9 cellular contexts compared by ENCODE assay signal in genomic region chr2:46062637-46063412, GRCh38.
A peak's percentile ranks its signal among the peaks of the same experiment; 100 is the strongest.
DNase-seq lines count a peak whose midpoint lies in the region; ATAC-seq and TF ChIP-seq lines count a peak whose summit lies in the region.
"Had no signal": no experiment of that assay in that cellular context is flagged by ENCODE, and none has a peak within 500 bp of the region (broad histone marks: within the 10 kb centered on the region; RNA-seq: fewer than 3 reads in every experiment).

No MANE protein-coding gene starts in this region.

- H4K20me1 ChIP-seq in neural progenitor cell (ENCODE audit: low read depth) = no peaks in the 10 kb centered on the region

- no peaks in the 10 kb centered on the region for H3K79me2 ChIP-seq in neural progenitor cell (ENCODE audit: low read depth)

- no peaks in the 10 kb centered on the region for H3K9me3 ChIP-seq in neural progenitor cell (ENCODE audit: low read depth)

- no peak overlapping the region for H3K27ac ChIP-seq in neural progenitor cell

- H3K4me3 Mint-ChIP-seq in neural progenitor cell = no peak overlapping the region
- H3K4me3 Mint-ChIP-seq in stimulated activated naive CD8-positive, alpha-beta T cell treated with anti-CD3 and anti-CD28 coated beads, Interleukin-15, amount 100 ng/mL, for 72 hours = no peak overlapping the region
- H3K4me3 Mint-ChIP-seq: activated naive CD4-positive, alpha-beta T cell treated with anti-CD3 and anti-CD28 coated beads, Interleukin-2, amount 50 U/mL, for 24 hours had no signal

- no peaks in the 10 kb centered on the region for H3K36me3 Mint-ChIP-seq in neural progenitor cell

- no peaks in the 10 kb centered on the region for H3K27me3 ChIP-seq in neural progenitor cell

- no peaks in the 10 kb centered on the region for H3K4me1 ChIP-seq in neural progenitor cell

- no peaks in the 10 kb centered on the region for H3K4me1 Mint-ChIP-seq in neural progenitor cell
- H3K4me1 Mint-ChIP-seq in stimulated activated naive CD8-positive, alpha-beta T cell treated with anti-CD3 and anti-CD28 coated beads, Interleukin-15, amount 100 ng/mL, for 72 hours = peaks cover 5% of the 10 kb centered on the region
- H3K4me1 Mint-ChIP-seq: activated naive CD4-positive, alpha-beta T cell treated with anti-CD3 and anti-CD28 coated beads, Interleukin-2, amount 50 U/mL, for 24 hours had no signal

- no peaks in the 10 kb centered on the region for H3F3A ChIP-seq in neural progenitor cell (ENCODE audit: low read depth)

- TF ChIP-seq CTCF in fibroblast of the aortic adventitia (IDR thresholded peaks at IDR 0.05; ENCODE audit: insufficient read depth, low read length) = peak; percentile 91
- TF ChIP-seq CTCF in neural progenitor cell (IDR thresholded peaks at IDR 0.05) = peak; percentile 97

- no peak overlapping the region for H3K4me3 ChIP-seq in fibroblast of the aortic adventitia (ENCODE audit: low read depth, low read length)
- no peak overlapping the region for H3K4me3 ChIP-seq in neural progenitor cell

- no peak overlapping the region for H3K27ac Mint-ChIP-seq in neural progenitor cell
- no peak overlapping the region for H3K27ac Mint-ChIP-seq in stimulated activated naive CD8-positive, alpha-beta T cell treated with anti-CD3 and anti-CD28 coated beads, Interleukin-15, amount 100 ng/mL, for 72 hours
- H3K27ac Mint-ChIP-seq: activated naive CD4-positive, alpha-beta T cell treated with anti-CD3 and anti-CD28 coated beads, Interleukin-2, amount 50 U/mL, for 24 hours had no signal

- H3K9ac ChIP-seq in neural progenitor cell = no peak overlapping the region

- no peaks in the 10 kb centered on the region for H3K36me3 ChIP-seq in neural progenitor cell

- peaks cover 2% of the 10 kb centered on the region for H3K27me3 Mint-ChIP-seq in neural progenitor cell (ENCODE audit: insufficient read depth, low read depth)
- no peaks in the 10 kb centered on the region for H3K27me3 Mint-ChIP-seq in stimulated activated naive CD8-positive, alpha-beta T cell treated with anti-CD3 and anti-CD28 coated beads, Interleukin-15, amount 100 ng/mL, for 72 hours
- H3K27me3 Mint-ChIP-seq: activated naive CD4-positive, alpha-beta T cell treated with anti-CD3 and anti-CD28 coated beads, Interleukin-2, amount 50 U/mL, for 24 hours had no signal

- H2AFZ ChIP-seq in neural progenitor cell (replicated peaks) = peak overlapping the region; percentile 51

- ATAC-seq in stimulated activated naive CD8-positive, alpha-beta T cell treated with anti-CD3 and anti-CD28 coated beads, Interleukin-15, amount 100 ng/mL, for 72 hours = peak; percentile 67
- ATAC-seq in HG03460 (IDR thresholded peaks at IDR 0.05; ENCODE audit: unreplicated experiment) = no peak

- no peak overlapping the region for H3K4me2 ChIP-seq in neural progenitor cell

- H3K9me3 Mint-ChIP-seq in neural progenitor cell = no peaks in the 10 kb centered on the region
- no peaks in the 10 kb centered on the region for H3K9me3 Mint-ChIP-seq in stimulated activated naive CD8-positive, alpha-beta T cell treated with anti-CD3 and anti-CD28 coated beads, Interleukin-15, amount 100 ng/mL, for 72 hours
- H3K9me3 Mint-ChIP-seq: activated naive CD4-positive, alpha-beta T cell treated with anti-CD3 and anti-CD28 coated beads, Interleukin-2, amount 50 U/mL, for 24 hours had no signal

- DNase-seq in D341Med (ENCODE audit: low spot score) (peak; percentile 77), Kasumi-1 (lab: John Stamatoyannopoulos, UW) (peak; percentile 64 to 65), RKO (ENCODE audit: low spot score) (peak; percentile 55), fibroblast of the aortic adventitia (ENCODE audit: low read depth) (peak; percentile 96), neural progenitor cell (ENCODE audit: low spot score) (peak; percentile 85)
- peak; percentile 80 to 81 for DNase-seq in activated T-cell treated with anti-CD3 and anti-CD28 coated beads, Interleukin-2, amount 50 U/mL, for 48 hours
- peak; percentile 63 to 72 for DNase-seq in stimulated activated naive CD8-positive, alpha-beta T cell treated with anti-CD3 and anti-CD28 coated beads, Interleukin-15, amount 100 ng/mL, for 72 hours
